In genomic region chr2:62197609-62198236, GRCh38 we compare ENCODE assay signal across 8 cellular contexts.
DNase-seq lines count a peak whose midpoint lies in the region; ATAC-seq, FAIRE-seq and TF ChIP-seq lines count a peak whose summit lies in the region.

No MANE protein-coding gene starts in this region.

- no peak for DNase-seq in GM19239 (ENCODE audit: insufficient read length, low spot score)
- DNase-seq in RKO (ENCODE audit: low spot score): peak; percentile 51
- DNase-seq in cardiac fibroblast (ENCODE audit: low read depth in 2 of 2): no peak
- peak; percentile 16 for DNase-seq in kidney tubule cell (ENCODE audit: low spot score)
- DNase-seq in stimulated activated CD4-positive, alpha-beta T cell treated with anti-CD3 and anti-CD28 coated beads, Interleukin-4, amount 100 ng/mL, for 24 hours: peak; percentile 14
- no peak for DNase-seq in SHP77 (lab: John Stamatoyannopoulos, UW)
- no peak for DNase-seq in DMS153 (lab: John Stamatoyannopoulos, UW)

- no peak for TF ChIP-seq CTCF in cardiac fibroblast (IDR thresholded peaks at IDR 0.05; ENCODE audit: low read depth, low read length)

- no peak for ATAC-seq in HG03442 (IDR thresholded peaks at IDR 0.05; ENCODE audit: unreplicated experiment)

- peak overlapping the region; percentile 97 to 99 for H3K4me3 ChIP-seq in cardiac fibroblast (replicated peaks in 1 of 2; ENCODE audit: low read depth in 2 of 2, low read length in 2 of 2)

- peak; percentile 28 for FAIRE-seq in GM19239 (lab: Jason Lieb, UNC)

Comparison
In these comparisons a context has a peak if more than half of its experiments do, and no peak if none do; other contexts are left out.
1. DNase-seq: peak in RKO (single experiment), kidney tubule cell (single experiment) and stimulated activated CD4-positive, alpha-beta T cell treated with anti-CD3 and anti-CD28 coated beads, Interleukin-4, amount 100 ng/mL, for 24 hours (single experiment); none in GM19239 (single experiment), cardiac fibroblast (0 of 2), SHP77 (0 of 2) and DMS153 (single experiment).